ENCODE assay signal across 24 cellular contexts in the genomic region with DNA sequence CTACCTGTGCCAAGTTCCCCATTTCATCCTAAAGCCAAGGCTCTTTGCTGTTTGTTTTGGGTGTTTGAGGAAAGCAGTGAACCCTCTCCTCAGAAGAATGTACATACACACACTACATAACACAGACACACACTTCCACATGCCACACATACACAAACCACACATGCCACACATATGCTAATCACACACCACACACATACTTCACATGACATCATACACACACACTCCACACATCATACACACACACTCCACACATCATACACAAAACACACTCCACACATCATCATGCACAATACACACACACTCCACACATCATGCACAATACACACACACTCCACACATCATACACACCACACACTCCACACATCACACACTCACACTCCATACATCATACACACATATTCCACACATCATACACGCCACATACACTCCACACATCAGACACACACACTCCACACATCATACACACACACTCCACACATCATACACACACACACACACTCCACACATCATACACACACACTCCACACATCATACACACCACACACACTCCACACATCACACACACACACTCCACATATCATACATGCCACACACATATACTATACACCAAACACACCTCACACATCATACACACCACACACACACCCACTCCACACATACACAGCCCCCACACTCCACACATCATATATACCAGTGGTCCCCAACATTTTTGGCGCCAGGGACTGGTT.
"Had no signal": no experiment of that assay in that cellular context is flagged by ENCODE, and none has a peak within 500 bp of the region (broad histone marks: within the 10 kb centered on the region; RNA-seq: fewer than 3 reads in every experiment).

No MANE protein-coding gene starts in this region.

- ATAC-seq: activated CD8-positive, alpha-beta T cell treated with anti-CD3 and anti-CD28 coated beads, Interleukin-2, amount 10 ng/mL, durations not matched to agents 7 days and 5 days; activated T-cell treated with anti-CD3 and anti-CD28 coated beads, Interleukin-2, amount 50 U/mL, for 72 hours; left cardiac atrium had no signal

- H3K9me3 Mint-ChIP-seq: activated CD4-positive, alpha-beta T cell treated with anti-CD3 and anti-CD28 coated beads, Interleukin-2, amount 10 ng/mL, durations not matched to agents 24 days and 14 days; activated T-cell treated with anti-CD3 and anti-CD28 coated beads, Interleukin-2, amount 50 U/mL, for 72 hours; central memory CD8-positive, alpha-beta T cell; immature natural killer cell; T-helper 2 cell treated with Interferon-gamma antibody and Interleukin-4, amounts not matched to agents 5 μg/mL and 100 μg/mL, for 36 hours had no signal

- H3K27me3 Mint-ChIP-seq: activated naive CD8-positive, alpha-beta T cell; brain had no signal

- H3K27ac Mint-ChIP-seq: activated CD4-positive, alpha-beta T cell treated with anti-CD3 and anti-CD28 coated beads, Interleukin-2, amount 10 ng/mL, durations not matched to agents 24 days and 14 days; activated CD8-positive, alpha-beta T cell treated with anti-CD3 and anti-CD28 coated beads, Interleukin-2, amount 10 ng/mL, durations not matched to agents 7 days and 5 days; activated naive CD8-positive, alpha-beta T cell; activated T-cell treated with anti-CD3 and anti-CD28 coated beads, Interleukin-2, amount 50 U/mL, for 72 hours; brain; immature natural killer cell; neural progenitor cell; T-helper 2 cell treated with Interferon-gamma antibody and Interleukin-4, amounts not matched to agents 5 μg/mL and 100 μg/mL, for 36 hours had no signal

- H3K4me1 Mint-ChIP-seq: central memory CD8-positive, alpha-beta T cell; immature natural killer cell had no signal

- H3K36me3 Mint-ChIP-seq: immature natural killer cell had no signal

- H3K4me3 Mint-ChIP-seq: activated CD4-positive, alpha-beta T cell treated with anti-CD3 and anti-CD28 coated beads, Interleukin-2, amount 10 ng/mL, durations not matched to agents 24 days and 14 days; activated CD8-positive, alpha-beta T cell treated with anti-CD3 and anti-CD28 coated beads, Interleukin-2, amount 10 ng/mL, durations not matched to agents 7 days and 5 days; activated naive CD8-positive, alpha-beta T cell; activated T-cell treated with anti-CD3 and anti-CD28 coated beads, Interleukin-2, amount 50 U/mL, for 72 hours; brain; central memory CD8-positive, alpha-beta T cell; immature natural killer cell; neural progenitor cell; T-helper 2 cell treated with Interferon-gamma antibody and Interleukin-4, amounts not matched to agents 5 μg/mL and 100 μg/mL, for 36 hours had no signal

- DNase-seq: activated CD4-positive, alpha-beta T cell treated with anti-CD3 and anti-CD28 coated beads, Interleukin-2, amount 10 ng/mL, durations not matched to agents 24 days and 14 days; activated CD4-positive, CD25-positive, alpha-beta regulatory T cell; activated CD8-positive, alpha-beta memory T cell treated with anti-CD3 and anti-CD28 coated beads, Interleukin-2, amount 50 U/mL, for 48 hours; activated CD8-positive, alpha-beta T cell treated with anti-CD3 and anti-CD28 coated beads, Interleukin-2, amount 10 ng/mL, durations not matched to agents 7 days and 5 days; activated gamma-delta T cell; activated T-cell treated with anti-CD3 and anti-CD28 coated beads, Interleukin-2, amount 50 U/mL, for 72 hours; amniotic stem cell; cortex of kidney; effector CD4-positive, alpha-beta T cell; foreskin melanocyte; head of caudate nucleus; immature natural killer cell; left cardiac atrium; midbrain; pancreas; stimulated activated CD4-positive, alpha-beta T cell treated with anti-CD3 and anti-CD28 coated beads, Interleukin-12 subunit alpha, Interleukin-12 subunit beta, amount 100 ng/mL, for 4 hours; stimulated activated CD4-positive, alpha-beta T cell treated with anti-CD3 and anti-CD28 coated beads, Interleukin-2, amount 100 ng/mL, for 24 hours; stomach; testis had no signal

- FAIRE-seq: pancreas had no signal
